Comparison of ENCODE assay signal across 35 cellular contexts in genomic region chr11:118671254-118671653, GRCh38. TPM values are rescaled to one million over a fixed set of nuclear protein-coding genes. Genes with fewer than 3 reads are reported as not detected.
"Had no signal": no experiment of that assay in that cellular context is flagged by ENCODE, and none has a peak within 500 bp of the region (broad histone marks: within the 10 kb centered on the region; RNA-seq: fewer than 3 reads in every experiment).

No MANE protein-coding gene starts in this region.

- H2AFZ ChIP-seq: parathyroid adenoma had no signal

- H3K27ac ChIP-seq: neutrophil, parathyroid adenoma, psoas muscle, skin epidermis, spleen, suprapubic skin, testis, tibial artery, transverse colon, upper lobe of right lung, uterus had no signal

- DNase-seq: naive thymus-derived CD8-positive, alpha-beta T cell; nephron progenitor cell; nucleus accumbens; psoas muscle; right cardiac atrium; stimulated activated CD4-positive, alpha-beta T cell treated with anti-CD3 and anti-CD28 coated beads, Interleukin-12 subunit alpha, Interleukin-12 subunit beta, amount 100 ng/mL, for 4 hours; stimulated activated CD4-positive, alpha-beta T cell treated with anti-CD3 and anti-CD28 coated beads, Interleukin-1b, Interleukin-23, amount 100 ng/mL, for 48 hours; stimulated activated CD4-positive, alpha-beta T cell treated with anti-CD3 and anti-CD28 coated beads, Interleukin-4, amount 100 ng/mL, for 1 hour; stimulated activated CD4-positive, alpha-beta T cell treated with anti-CD3 and anti-CD28 coated beads, Interleukin-4, amount 100 ng/mL, for 4 hours; stimulated activated CD8-positive, alpha-beta memory T cell treated with anti-CD3 and anti-CD28 coated beads, Interleukin-4, amount 100 ng/mL, for 48 hours; stimulated activated naive CD4-positive, alpha-beta T cell; stimulated activated naive CD8-positive, alpha-beta T cell treated with anti-CD3 and anti-CD28 coated beads, Interleukin-15, amount 100 ng/mL, for 72 hours; stimulated activated naive CD8-positive, alpha-beta T cell treated with anti-CD3 and anti-CD28 coated beads, Interleukin-15, Interleukin-2, amounts not matched to agents 100 U/mL and 50 U/mL, for 24 hours; substantia nigra; testis; transverse colon; upper lobe of right lung; uterus had no signal

- H3K27me3 Mint-ChIP-seq: stimulated activated naive CD8-positive, alpha-beta T cell treated with anti-CD3 and anti-CD28 coated beads, Interleukin-15, amount 100 ng/mL, for 72 hours; type B pancreatic cell had no signal

- H3K9me3 ChIP-seq: neutrophil, psoas muscle, suprapubic skin, testis, transverse colon, upper lobe of right lung, uterus had no signal

- H3K36me3 ChIP-seq: neutrophil, spleen, suprapubic skin, tibial artery, transverse colon, upper lobe of right lung, uterus had no signal

- H3K4me2 ChIP-seq: smooth muscle cell had no signal

- H3K27ac Mint-ChIP-seq: naive thymus-derived CD8-positive, alpha-beta T cell; natural killer cell treated with Interleukin-12 subunit alpha and Interleukin-12 subunit beta and Interleukin-15 and Interleukin-18, amount 100 ng/mL, for 72 hours; nephron progenitor cell; progenitor cell of endocrine pancreas; stimulated activated memory B cell treated with anti-CD40 and anti-IgM and Interleukin-4, amounts not matched to agents 10 μg/mL and 1 μg/mL and 100 μg/mL, for 72 hours; type B pancreatic cell had no signal

- H3K4me1 ChIP-seq: psoas muscle, spleen, suprapubic skin, testis, tibial artery, transverse colon, upper lobe of right lung, uterus had no signal

- H3K4me1 Mint-ChIP-seq: neural crest cell; stimulated activated memory B cell treated with anti-CD40 and anti-IgM and Interleukin-4, amounts not matched to agents 10 μg/mL and 1 μg/mL and 100 μg/mL, for 72 hours; stimulated activated naive CD8-positive, alpha-beta T cell treated with anti-CD3 and anti-CD28 coated beads, Interleukin-15, amount 100 ng/mL, for 72 hours had no signal

- H3K9ac ChIP-seq: parathyroid adenoma had no signal

- H3K9me3 Mint-ChIP-seq: natural killer cell treated with Interleukin-12 subunit alpha and Interleukin-12 subunit beta and Interleukin-15 and Interleukin-18, amount 100 ng/mL, for 72 hours; type B pancreatic cell had no signal

- H3K4me3 Mint-ChIP-seq: naive thymus-derived CD8-positive, alpha-beta T cell; natural killer cell treated with Interleukin-12 subunit alpha and Interleukin-12 subunit beta and Interleukin-15 and Interleukin-18, amount 100 ng/mL, for 72 hours; nephron progenitor cell; neural crest cell; stimulated activated memory B cell treated with anti-CD40 and anti-IgM and Interleukin-4, amounts not matched to agents 10 μg/mL and 1 μg/mL and 100 μg/mL, for 72 hours; stimulated activated naive CD8-positive, alpha-beta T cell treated with anti-CD3 and anti-CD28 coated beads, Interleukin-15, amount 100 ng/mL, for 72 hours; type B pancreatic cell had no signal

- H3K36me3 Mint-ChIP-seq: natural killer cell treated with Interleukin-12 subunit alpha and Interleukin-12 subunit beta and Interleukin-15 and Interleukin-18, amount 100 ng/mL, for 72 hours; stimulated activated memory B cell treated with anti-CD40 and anti-IgM and Interleukin-4, amounts not matched to agents 10 μg/mL and 1 μg/mL and 100 μg/mL, for 72 hours; type B pancreatic cell had no signal

- H3K27me3 ChIP-seq: spleen, suprapubic skin, testis, tibial artery, transverse colon, upper lobe of right lung, uterus had no signal

- H3K79me2 ChIP-seq: parathyroid adenoma had no signal

- H3K4me3 ChIP-seq: psoas muscle, skin epidermis, smooth muscle cell, spleen, suprapubic skin, testis, tibial artery, transverse colon, upper lobe of right lung, uterus had no signal

- ATAC-seq: naive thymus-derived CD8-positive, alpha-beta T cell; natural killer cell treated with Interleukin-12 subunit alpha and Interleukin-12 subunit beta and Interleukin-15 and Interleukin-18, amount 100 ng/mL, for 72 hours; psoas muscle; right cardiac atrium; sciatic nerve; stimulated activated memory B cell treated with anti-CD40 and anti-IgM and Interleukin-4, amounts not matched to agents 10 μg/mL and 1 μg/mL and 100 μg/mL, for 72 hours; stimulated activated naive CD8-positive, alpha-beta T cell treated with anti-CD3 and anti-CD28 coated beads, Interleukin-15, amount 100 ng/mL, for 72 hours; stimulated activated naive CD8-positive, alpha-beta T cell treated with anti-CD3 and anti-CD28 coated beads, Interleukin-15, Interleukin-2, amounts not matched to agents 100 U/mL and 50 U/mL, for 24 hours; upper lobe of right lung had no signal

RNA-seq across cellular contexts. Expression of gene TREH, which starts 8.2 kb away (rescaled TPM):
- total RNA-seq: naive thymus-derived CD8-positive, alpha-beta T cell; natural killer cell treated with Interleukin-12 subunit alpha and Interleukin-12 subunit beta and Interleukin-15 and Interleukin-18, amount 100 ng/mL, for 72 hours; neural crest cell; omental fat pad; osteocyte; progenitor cell of endocrine pancreas; psoas muscle; renal cortical epithelial cell; right cardiac atrium; sciatic nerve; smooth muscle cell; spleen; suprapubic skin; urinary bladder; uterus had no signal
- polyA plus RNA-seq: naive thymus-derived CD8-positive, alpha-beta T cell had no signal
